Comparison of ENCODE assay signal across 24 cellular contexts in genomic region chr10:35442592-35442991, GRCh38.
A peak's percentile ranks its signal among the peaks of the same experiment; 100 is the strongest.
DNase-seq lines count a peak whose midpoint lies in the region; ATAC-seq, FAIRE-seq and TF ChIP-seq lines count a peak whose summit lies in the region.
"Had no signal": no experiment of that assay in that cellular context is flagged by ENCODE, and none has a peak within 500 bp of the region (broad histone marks: within the 10 kb centered on the region; RNA-seq: fewer than 3 reads in every experiment).

No MANE protein-coding gene starts in this region.

- TF ChIP-seq EP300 in HepG2 (IDR thresholded peaks at IDR 0.05; ENCODE audit: low read depth in 2 of 2, low read length in 2 of 2), result no peak
- TF ChIP-seq EP300 in HepG2 (CRISPR knock-in tag; IDR thresholded peaks at IDR 0.05; ENCODE audit: borderline replicate concordance), result no peak

- WGBS in HepG2 (ENCODE audit: low lambda C conversion rate), result 94% methylated on average over 4 of the region's 4 CpGs

- CTCF ChIA-PET in HepG2 (lab: Yijun Ruan, JAX; ENCODE audit: low intra/inter-chr PET ratio, low total read pairs), result no interaction called here

- BruUV-seq in HepG2 (replicated peaks; lab: Mats Ljungman, UMichigan), result no TSS peak

- TF ChIP-seq CTCF in HFFc6 (IDR thresholded peaks at IDR 0.05), result no peak
- TF ChIP-seq CTCF in HepG2 (CRISPR knock-in tag; IDR thresholded peaks at IDR 0.05), result no peak

- no peaks in the 10 kb centered on the region; a peak in 1 of 5 replicates for H3K36me3 ChIP-seq in HepG2 (replicated peaks in 1 of 2; ENCODE audit: control insufficient read depth in 1 of 2, insufficient read depth in 2 of 2, low read length in 2 of 2)
- H3K36me3 ChIP-seq: vagina, WERI-Rb-1 had no signal

- H3K9me3 Mint-ChIP-seq in activated T-cell treated with anti-CD3 and anti-CD28 coated beads, Interleukin-2, amount 50 U/mL, for 72 hours, result peaks cover 29% of the 10 kb centered on the region in 2 donors
- H3K9me3 Mint-ChIP-seq in HFFc6, result peaks cover 37% of the 10 kb centered on the region
- peaks cover 69% of the 10 kb centered on the region for H3K9me3 Mint-ChIP-seq in activated T-helper 2 cell treated with anti-CD3 and anti-CD28 coated beads, Interferon-gamma antibody, Interleukin-2, Interleukin-4, amounts not matched to agents 10 μg/mL and 5 μg/mL and 100 μg/mL, durations not matched to agents 14 hours and 24 hours and 36 hours
- peaks cover 30% of the 10 kb centered on the region for H3K9me3 Mint-ChIP-seq in stimulated activated effector memory CD8-positive, alpha-beta T cell treated with anti-CD3 and anti-CD28 coated beads, Interleukin-12 subunit alpha, Interleukin-12 subunit beta, amount 100 ng/mL, for 72 hours

- H4K20me1 ChIP-seq in HepG2 (ENCODE audit: insufficient read depth, low read length), result 0 out of 2 replicates have a peak, but pooled peaks cover 3% of the 10 kb centered on the region

- H3K27me3 ChIP-seq in HepG2 (ENCODE audit: control insufficient read depth in 1 of 2, insufficient read depth in 2 of 2, low read length in 2 of 2), result no peaks in the 10 kb centered on the region
- H3K27me3 ChIP-seq: heart left ventricle, testis, vagina had no signal

- DNase-seq in activated T-cell treated with anti-CD3 and anti-CD28 coated beads, Interleukin-2, amount 50 U/mL, for 72 hours, result peak; percentile 29 to 51
- DNase-seq in activated T-cell treated with anti-CD3 and anti-CD28 coated beads, Interleukin-2, amount 50 U/mL, for 1 hour, result no peak
- DNase-seq in HFFc6 (no peak), OCI-M2 (lab: John Stamatoyannopoulos, UW; ENCODE audit: unreplicated experiment) (no peak), HepG2 (ENCODE audit: low spot score) (no peak)
- DNase-seq in activated T-helper 2 cell treated with anti-CD3 and anti-CD28 coated beads, Interferon-gamma antibody, Interleukin-2, Interleukin-4, amounts not matched to agents 10 μg/mL and 5 μg/mL and 100 μg/mL, durations not matched to agents 14 hours and 24 hours and 36 hours (ENCODE audit: low spot score), result no peak
- no peak for DNase-seq in stimulated activated effector memory CD8-positive, alpha-beta T cell treated with anti-CD3 and anti-CD28 coated beads, Interleukin-12 subunit alpha, Interleukin-12 subunit beta, amount 100 ng/mL, for 72 hours (ENCODE audit: low spot score in 2 of 2)
- DNase-seq: cerebellar nuclear complex, heart left ventricle, left cardiac atrium, mesendoderm, naive B cell, NCI-H1436 treated with DMSO at 0.1 percent for 48 hours, NCI-H524 treated with DMSO at 0.1 percent for 48 hours, retina, RPMI8226, testis, WERI-Rb-1 had no signal

- no peak overlapping the region for H3K4me2 ChIP-seq in HepG2 (ENCODE audit: low read depth, low read length)

- H2AFZ ChIP-seq in HepG2 (ENCODE audit: low read length), result no peak overlapping the region

- H3K9ac ChIP-seq in HepG2 (ENCODE audit: insufficient read depth, low read depth, low read length), result no peak overlapping the region

- in situ Hi-C loops in HepG2 (cut with HindIII; ENCODE audit: extremely low pct_ligation_motif_present, low pct_unique_long_range_greater_than_20kb), result no loop called here

- ATAC-seq in activated T-cell treated with anti-CD3 and anti-CD28 coated beads, Interleukin-2, amount 50 U/mL, for 72 hours (replicated peaks in 1 of 2), result peak; percentile 88 to 90
- ATAC-seq in stimulated activated effector memory CD8-positive, alpha-beta T cell treated with anti-CD3 and anti-CD28 coated beads, Interleukin-12 subunit alpha, Interleukin-12 subunit beta, amount 100 ng/mL, for 72 hours, result peak; percentile 92
- ATAC-seq in HepG2, result no peak
- ATAC-seq: left cardiac atrium had no signal

- no peak overlapping the region for H3K27ac ChIP-seq in HepG2 (ENCODE audit: extremely low read length, insufficient read depth, low read length)
- H3K27ac ChIP-seq: C4-2B, SK-N-MC, testis, vagina, WERI-Rb-1 had no signal

- H3K79me2 ChIP-seq in HepG2 (ENCODE audit: insufficient read depth, low read length), result peaks cover 73% of the 10 kb centered on the region

- H3K4me3 Mint-ChIP-seq in activated T-cell treated with anti-CD3 and anti-CD28 coated beads, Interleukin-2, amount 50 U/mL, for 72 hours, result peak overlapping the region; percentile 59 to 69
- no peak overlapping the region for H3K4me3 Mint-ChIP-seq in HFFc6
- H3K4me3 Mint-ChIP-seq in activated T-helper 2 cell treated with anti-CD3 and anti-CD28 coated beads, Interferon-gamma antibody, Interleukin-2, Interleukin-4, amounts not matched to agents 10 μg/mL and 5 μg/mL and 100 μg/mL, durations not matched to agents 14 hours and 24 hours and 36 hours (ENCODE audit: low read depth), result no peak overlapping the region
- no peak overlapping the region for H3K4me3 Mint-ChIP-seq in stimulated activated effector memory CD8-positive, alpha-beta T cell treated with anti-CD3 and anti-CD28 coated beads, Interleukin-12 subunit alpha, Interleukin-12 subunit beta, amount 100 ng/mL, for 72 hours

- TF ChIP-seq POLR2A in HepG2 (IDR thresholded peaks at IDR 0.05; ENCODE audit: insufficient read depth in 1 of 2, low read depth in 2 of 2, low read length in 2 of 2), result no peak

- intact Hi-C loops in activated T-helper 2 cell treated with anti-CD3 and anti-CD28 coated beads, Interferon-gamma antibody, Interleukin-2, Interleukin-4, amounts not matched to agents 10 μg/mL and 5 μg/mL and 100 μg/mL, durations not matched to agents 14 hours and 24 hours and 36 hours (cut with micrococcal nuclease), result loop anchor here (1.0 to 5.0 kb wide), 6 partner anchors 8 to 315 kb away; partner anchors contain the start of gene CREM
- intact Hi-C loops in HepG2 (cut with micrococcal nuclease; ENCODE audit: unreplicated experiment), result no loop called here

- H3K27me3 Mint-ChIP-seq in activated T-cell treated with anti-CD3 and anti-CD28 coated beads, Interleukin-2, amount 50 U/mL, for 72 hours (ENCODE audit: low read depth), result no peaks in the 10 kb centered on the region
- H3K27me3 Mint-ChIP-seq in HFFc6 (ENCODE audit: insufficient read depth), result peaks cover 2% of the 10 kb centered on the region; the same call in 1 of the 2 replicates
- H3K27me3 Mint-ChIP-seq in activated T-helper 2 cell treated with anti-CD3 and anti-CD28 coated beads, Interferon-gamma antibody, Interleukin-2, Interleukin-4, amounts not matched to agents 10 μg/mL and 5 μg/mL and 100 μg/mL, durations not matched to agents 14 hours and 24 hours and 36 hours (ENCODE audit: low read depth), result no peaks in the 10 kb centered on the region
- H3K27me3 Mint-ChIP-seq: naive B cell had no signal

- no peak overlapping the region for H3K4me3 ChIP-seq in HepG2 (replicated peaks in 1 of 3; ENCODE audit: insufficient read depth in 1 of 3, low read depth in 2 of 3, low read length in 3 of 3)
- H3K4me3 ChIP-seq: heart left ventricle, SK-N-MC, testis, vagina had no signal

- peaks cover 35% of the 10 kb centered on the region for H3K9me3 ChIP-seq in HepG2 (ENCODE audit: low read length)
- H3K9me3 ChIP-seq: testis had no signal

- TF ChIP-seq RAD21 in HepG2 (CRISPR knock-in tag; IDR thresholded peaks at IDR 0.05), result no peak

- H3K4me1 ChIP-seq in HepG2 (ENCODE audit: insufficient read depth, low read length), result peaks cover 54% of the 10 kb centered on the region

- H3K27ac Mint-ChIP-seq in activated T-cell treated with anti-CD3 and anti-CD28 coated beads, Interleukin-2, amount 50 U/mL, for 72 hours, result peak overlapping the region; percentile 93
- peak overlapping the region; percentile 25 for H3K27ac Mint-ChIP-seq in HFFc6
- peak overlapping the region; percentile 87 for H3K27ac Mint-ChIP-seq in activated T-helper 2 cell treated with anti-CD3 and anti-CD28 coated beads, Interferon-gamma antibody, Interleukin-2, Interleukin-4, amounts not matched to agents 10 μg/mL and 5 μg/mL and 100 μg/mL, durations not matched to agents 14 hours and 24 hours and 36 hours
- peak overlapping the region; percentile 55 for H3K27ac Mint-ChIP-seq in stimulated activated effector memory CD8-positive, alpha-beta T cell treated with anti-CD3 and anti-CD28 coated beads, Interleukin-12 subunit alpha, Interleukin-12 subunit beta, amount 100 ng/mL, for 72 hours

- no peak for FAIRE-seq in HepG2 (lab: Jason Lieb, UNC)
- FAIRE-seq: D721Med, GM18507, H54 had no signal

- peaks cover 71% of the 10 kb centered on the region for H3K4me1 Mint-ChIP-seq in activated T-cell treated with anti-CD3 and anti-CD28 coated beads, Interleukin-2, amount 50 U/mL, for 72 hours (ENCODE audit: low read depth)
- peaks cover 44% of the 10 kb centered on the region for H3K4me1 Mint-ChIP-seq in HFFc6 (ENCODE audit: low read depth)
- H3K4me1 Mint-ChIP-seq in activated T-helper 2 cell treated with anti-CD3 and anti-CD28 coated beads, Interferon-gamma antibody, Interleukin-2, Interleukin-4, amounts not matched to agents 10 μg/mL and 5 μg/mL and 100 μg/mL, durations not matched to agents 14 hours and 24 hours and 36 hours (ENCODE audit: low read depth), result peaks cover 36% of the 10 kb centered on the region
- peaks cover 58% of the 10 kb centered on the region for H3K4me1 Mint-ChIP-seq in stimulated activated effector memory CD8-positive, alpha-beta T cell treated with anti-CD3 and anti-CD28 coated beads, Interleukin-12 subunit alpha, Interleukin-12 subunit beta, amount 100 ng/mL, for 72 hours

- POLR2A ChIA-PET in HepG2 (lab: Yijun Ruan, JAX), result no interaction called here

- H3K36me3 Mint-ChIP-seq in activated T-cell treated with anti-CD3 and anti-CD28 coated beads, Interleukin-2, amount 50 U/mL, for 72 hours (ENCODE audit: insufficient read depth in 2 of 2), result peaks cover 30 to 50% of the 10 kb centered on the region in 2 donors
- H3K36me3 Mint-ChIP-seq in HFFc6 (ENCODE audit: low read depth), result peaks cover 39% of the 10 kb centered on the region
- H3K36me3 Mint-ChIP-seq in activated T-helper 2 cell treated with anti-CD3 and anti-CD28 coated beads, Interferon-gamma antibody, Interleukin-2, Interleukin-4, amounts not matched to agents 10 μg/mL and 5 μg/mL and 100 μg/mL, durations not matched to agents 14 hours and 24 hours and 36 hours (ENCODE audit: low read depth), result peaks cover 60% of the 10 kb centered on the region
- H3K36me3 Mint-ChIP-seq in stimulated activated effector memory CD8-positive, alpha-beta T cell treated with anti-CD3 and anti-CD28 coated beads, Interleukin-12 subunit alpha, Interleukin-12 subunit beta, amount 100 ng/mL, for 72 hours, result peaks cover 7% of the 10 kb centered on the region

TF ChIP-seq in HepG2, 621 proteins besides CTCF, POLR2A, EP300 and RAD21 (continues in another document):
- TF ChIP-seq PBX2 (CRISPR knock-in tag; IDR thresholded peaks at IDR 0.05) (no peak), ZFP36 (IDR thresholded peaks at IDR 0.05; ENCODE audit: borderline replicate concordance, low read depth, low read length, partially characterized antibody) (no peak), FOXA1 (IDR thresholded peaks at IDR 0.05) (no peak), FOXA1 (CRISPR knock-in tag; IDR thresholded peaks at IDR 0.05) (no peak), ZNF12 (CRISPR knock-in tag; IDR thresholded peaks at IDR 0.05) (no peak)

Comparison
In these comparisons a context has a peak if more than half of its experiments do, and no peak if none do; other contexts are left out.
1. DNase-seq: peak in activated T-cell treated with anti-CD3 and anti-CD28 coated beads, Interleukin-2, amount 50 U/mL, for 72 hours (2 of 2); none in activated T-cell treated with anti-CD3 and anti-CD28 coated beads, Interleukin-2, amount 50 U/mL, for 1 hour (single experiment), HFFc6 (single experiment), activated T-helper 2 cell treated with anti-CD3 and anti-CD28 coated beads, Interferon-gamma antibody, Interleukin-2, Interleukin-4, amounts not matched to agents 10 μg/mL and 5 μg/mL and 100 μg/mL, durations not matched to agents 14 hours and 24 hours and 36 hours (single experiment), stimulated activated effector memory CD8-positive, alpha-beta T cell treated with anti-CD3 and anti-CD28 coated beads, Interleukin-12 subunit alpha, Interleukin-12 subunit beta, amount 100 ng/mL, for 72 hours (0 of 2), OCI-M2 (single experiment) and HepG2 (single experiment).
2. H3K27ac Mint-ChIP-seq: peak in every context shown above with its lines; median percentile 93 in activated T-cell treated with anti-CD3 and anti-CD28 coated beads, Interleukin-2, amount 50 U/mL, for 72 hours; 87 in activated T-helper 2 cell treated with anti-CD3 and anti-CD28 coated beads, Interferon-gamma antibody, Interleukin-2, Interleukin-4, amounts not matched to agents 10 μg/mL and 5 μg/mL and 100 μg/mL, durations not matched to agents 14 hours and 24 hours and 36 hours; 55 in stimulated activated effector memory CD8-positive, alpha-beta T cell treated with anti-CD3 and anti-CD28 coated beads, Interleukin-12 subunit alpha, Interleukin-12 subunit beta, amount 100 ng/mL, for 72 hours; 25 in HFFc6.
3. H3K4me3 Mint-ChIP-seq: peak in activated T-cell treated with anti-CD3 and anti-CD28 coated beads, Interleukin-2, amount 50 U/mL, for 72 hours (2 of 2); none in HFFc6 (single experiment), activated T-helper 2 cell treated with anti-CD3 and anti-CD28 coated beads, Interferon-gamma antibody, Interleukin-2, Interleukin-4, amounts not matched to agents 10 μg/mL and 5 μg/mL and 100 μg/mL, durations not matched to agents 14 hours and 24 hours and 36 hours (single experiment) and stimulated activated effector memory CD8-positive, alpha-beta T cell treated with anti-CD3 and anti-CD28 coated beads, Interleukin-12 subunit alpha, Interleukin-12 subunit beta, amount 100 ng/mL, for 72 hours (single experiment).